ENCODE assay signal across 18 cellular contexts in genomic region chr3:59385547-59385946, GRCh38.
"Had no signal": no experiment of that assay in that cellular context is flagged by ENCODE, and none has a peak within 500 bp of the region (broad histone marks: within the 10 kb centered on the region; RNA-seq: fewer than 3 reads in every experiment).

No MANE protein-coding gene starts in this region.

- H3K9me3 Mint-ChIP-seq: activated B cell treated with CpG ODN at 0.5 μM for 24 hours; effector memory CD8-positive, alpha-beta T cell; immature natural killer cell; type B pancreatic cell had no signal

- H3K27ac Mint-ChIP-seq: immature natural killer cell, neural progenitor cell, progenitor cell of endocrine pancreas, type B pancreatic cell had no signal

- H3K4me3 ChIP-seq: esophagus squamous epithelium, neural progenitor cell, testis had no signal

- ATAC-seq: effector memory CD8-positive, alpha-beta T cell; heart right ventricle; left ventricle myocardium superior had no signal

- H3K27me3 ChIP-seq: esophagus squamous epithelium, heart right ventricle, neural progenitor cell, testis had no signal

- H3K4me2 ChIP-seq: neural progenitor cell had no signal

- H3K9ac ChIP-seq: neural progenitor cell had no signal

- H3K4me1 Mint-ChIP-seq: neural progenitor cell had no signal

- H2AFZ ChIP-seq: neural progenitor cell had no signal

- H3K4me1 ChIP-seq: esophagus squamous epithelium, neural progenitor cell, testis had no signal

- H3K36me3 ChIP-seq: esophagus squamous epithelium, heart right ventricle, neural progenitor cell had no signal

- DNase-seq: activated B cell treated with CpG ODN at 0.5 μM for 24 hours; activated effector memory CD4-positive, alpha-beta T cell treated with Interleukin-2 at 50 U/mL for 16 hours; effector memory CD8-positive, alpha-beta T cell; esophagus squamous epithelium; heart right ventricle; immature natural killer cell; kidney glomerular epithelial cell; left ventricle myocardium superior; stimulated activated CD4-positive, alpha-beta T cell treated with anti-CD3 and anti-CD28 coated beads, Interleukin-12 subunit alpha, Interleukin-12 subunit beta, amount 100 ng/mL, for 4 hours; stimulated activated CD4-positive, alpha-beta T cell treated with anti-CD3 and anti-CD28 coated beads, Interleukin-1b, Interleukin-23, amount 100 ng/mL, for 48 hours; stimulated activated CD8-positive, alpha-beta memory T cell treated with anti-CD3 and anti-CD28 coated beads, Interleukin-4, amount 100 ng/mL, for 48 hours; SW 1271; testis had no signal

- H3K4me3 Mint-ChIP-seq: immature natural killer cell, neural progenitor cell, type B pancreatic cell had no signal

- H3K36me3 Mint-ChIP-seq: activated naive CD4-positive, alpha-beta T cell treated with anti-CD3 and anti-CD28 coated beads, Interleukin-2, amount 50 U/mL, for 24 hours; immature natural killer cell; neural progenitor cell; type B pancreatic cell had no signal

- FAIRE-seq: bronchial epithelial cell had no signal

- H3K27ac ChIP-seq: esophagus squamous epithelium, neural progenitor cell, testis had no signal

- H3K27me3 Mint-ChIP-seq: activated B cell treated with CpG ODN at 0.5 μM for 24 hours; activated naive CD4-positive, alpha-beta T cell treated with anti-CD3 and anti-CD28 coated beads, Interleukin-2, amount 50 U/mL, for 24 hours; effector memory CD8-positive, alpha-beta T cell had no signal

- H3K9me3 ChIP-seq: esophagus squamous epithelium, heart right ventricle, testis had no signal
